ENCODE assay signal across 23 cellular contexts in the genomic region with DNA sequence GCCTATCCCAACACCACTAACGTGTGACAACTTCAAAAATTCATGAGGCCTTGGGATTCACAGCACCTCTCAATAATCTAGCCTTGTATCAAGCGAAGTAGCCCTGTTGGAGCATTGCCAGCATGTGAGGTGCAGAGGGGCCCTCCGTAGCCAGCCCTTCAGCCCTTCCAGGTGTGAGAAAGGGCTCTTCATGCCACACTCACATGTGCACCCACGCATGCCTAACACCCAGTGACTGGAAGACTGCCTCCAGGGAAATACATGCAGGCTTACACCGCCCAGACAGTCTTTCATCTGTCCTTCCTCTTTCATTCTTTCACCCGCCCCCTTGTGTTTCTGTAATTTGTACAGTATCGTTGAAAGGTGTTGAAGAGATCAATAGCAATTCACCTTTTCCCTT. TPM values are rescaled to one million over a fixed set of nuclear protein-coding genes. Genes with fewer than 3 reads are reported as not detected.
DNase-seq lines count a peak whose midpoint lies in the region; ATAC-seq and TF ChIP-seq lines count a peak whose summit lies in the region.
"Had no signal": no experiment of that assay in that cellular context is flagged by ENCODE, and none has a peak within 500 bp of the region (broad histone marks: within the 10 kb centered on the region; RNA-seq: fewer than 3 reads in every experiment).

No MANE protein-coding gene starts in this region.

- peaks cover 49% of the 10 kb centered on the region for H3K4me1 ChIP-seq in OCI-LY1 (ENCODE audit: insufficient read depth, low read length, severe bottlenecking)
- H3K4me1 ChIP-seq in gastrocnemius medialis: peaks cover 0 to 27% of the 10 kb centered on the region in 2 donors
- H3K4me1 ChIP-seq in gastroesophageal sphincter: peaks cover 0 to 3% (median 0%) of the 10 kb centered on the region in 3 donors

- no peaks in the 10 kb centered on the region for H3K27me3 Mint-ChIP-seq in memory B cell
- H3K27me3 Mint-ChIP-seq: activated CD8-positive, alpha-beta memory T cell treated with anti-CD3 and anti-CD28 coated beads, Interleukin-2, amount 10 ng/mL, durations not matched to agents 7 days and 5 days had no signal

- in situ Hi-C loops in gastrocnemius medialis (cut with MboI; ENCODE audit: low sequenced_read_pairs in 4 of 4): no loop called here

- H4K20me1 ChIP-seq in OCI-LY1 (ENCODE audit: insufficient read depth, low read length): no peaks in the 10 kb centered on the region

- H3K4me1 Mint-ChIP-seq in memory B cell: peaks cover 47% of the 10 kb centered on the region

- TF ChIP-seq CTCF in OCI-LY1 (IDR thresholded peaks at IDR 0.05; ENCODE audit: low read length) (no peak), gastrocnemius medialis (IDR thresholded peaks at IDR 0.05 in 4 of 5, conservative IDR thresholded peaks at IDR 0.05 in 1 of 5) (no peak), gastroesophageal sphincter (IDR thresholded peaks at IDR 0.05) (no peak)

- H3K27ac ChIP-seq in OCI-LY1 (ENCODE audit: low read depth, low read length, poor library complexity, severe bottlenecking) (peak overlapping the region; percentile 80), gastrocnemius medialis (no peak overlapping the region), gastroesophageal sphincter (no peak overlapping the region)
- H3K27ac ChIP-seq: esophagus muscularis mucosa, pancreas, upper lobe of right lung had no signal

- H3F3A ChIP-seq in OCI-LY1 (ENCODE audit: insufficient read depth, low read length): no peaks in the 10 kb centered on the region

- peaks cover 9% of the 10 kb centered on the region for H3K36me3 Mint-ChIP-seq in memory B cell
- H3K36me3 Mint-ChIP-seq: activated CD8-positive, alpha-beta memory T cell treated with anti-CD3 and anti-CD28 coated beads, Interleukin-2, amount 10 ng/mL, durations not matched to agents 7 days and 5 days had no signal

- H3K4me3 Mint-ChIP-seq in memory B cell: peak overlapping the region; percentile 55
- H3K4me3 Mint-ChIP-seq: activated CD8-positive, alpha-beta memory T cell treated with anti-CD3 and anti-CD28 coated beads, Interleukin-2, amount 10 ng/mL, durations not matched to agents 7 days and 5 days had no signal

- TF ChIP-seq POLR2A in gastrocnemius medialis (IDR thresholded peaks at IDR 0.05) (no peak), gastroesophageal sphincter (IDR thresholded peaks at IDR 0.05) (no peak)

- no peaks in the 10 kb centered on the region for H3K79me2 ChIP-seq in OCI-LY1 (ENCODE audit: insufficient read depth, low read length)

- DNase-seq in DMS53 treated with DMSO at 0.1 percent for 48 hours (lab: John Stamatoyannopoulos, UW; ENCODE audit: unreplicated experiment) (peak; percentile 46), NCI-H1105 treated with DMSO at 0.1 percent for 48 hours (lab: John Stamatoyannopoulos, UW) (peak; percentile 17), memory B cell (ENCODE audit: low spot score in 2 of 2) (peak in 1 of 2 donors; percentile 17), HEK293T (ENCODE audit: extremely low spot score) (no peak), gastrocnemius medialis (no peak), SKM-1 treated with dmso at 0.1 percent for 144 hours (lab: John Stamatoyannopoulos, UW; ENCODE audit: unreplicated experiment) (no peak)
- DNase-seq: activated CD8-positive, alpha-beta memory T cell treated with anti-CD3 and anti-CD28 coated beads, Interleukin-2, amount 10 ng/mL, durations not matched to agents 7 days and 5 days; activated gamma-delta T cell; amniotic stem cell; EL; H7; IMR-90; NCI-H446 treated with DMSO at 0.1 percent for 48 hours; OCI-M1; pancreas; stimulated activated CD4-positive, alpha-beta T cell treated with anti-CD3 and anti-CD28 coated beads, Interleukin-2, amount 100 ng/mL, for 24 hours; stomach; T-helper 9 cell; upper lobe of right lung had no signal

- H3K36me3 ChIP-seq in OCI-LY1 (ENCODE audit: insufficient read depth, low read length) (peaks cover 7% of the 10 kb centered on the region; the same call in 1 of the 2 replicates), gastrocnemius medialis (no peaks in the 10 kb centered on the region), gastroesophageal sphincter (no peaks in the 10 kb centered on the region)
- H3K36me3 ChIP-seq: pancreas, upper lobe of right lung had no signal

- H3K27me3 ChIP-seq in OCI-LY1 (ENCODE audit: insufficient read depth, low read length) (no peaks in the 10 kb centered on the region), gastrocnemius medialis (no peaks in the 10 kb centered on the region), gastroesophageal sphincter (no peaks in the 10 kb centered on the region)
- H3K27me3 ChIP-seq: esophagus muscularis mucosa, pancreas, stomach, upper lobe of right lung had no signal

- CTCF ChIA-PET in HEK293T (lab: Yijun Ruan, JAX): no interaction called here

- no peak overlapping the region for H2AFZ ChIP-seq in OCI-LY1 (ENCODE audit: low read length)

- POLR2A ChIA-PET in HEK293T (lab: Yijun Ruan, JAX): no interaction called here

- 80 to 100% methylated on average over 2 to 4 of the region's 7 CpGs for WGBS in gastroesophageal sphincter (ENCODE audit: low coverage in 1 of 2), 2 donors

- H3K4me3 ChIP-seq in OCI-LY1 (ENCODE audit: low read depth, low read length, poor library complexity, severe bottlenecking): peak overlapping the region; percentile 11
- H3K4me3 ChIP-seq in gastrocnemius medialis: no peak overlapping the region
- H3K4me3 ChIP-seq in gastroesophageal sphincter: no peak overlapping the region
- H3K4me3 ChIP-seq: esophagus muscularis mucosa, pancreas, stomach, upper lobe of right lung had no signal

- intact Hi-C loops in gastrocnemius medialis (cut with DNase I; ENCODE audit: low total_unique reads): no loop called here

- H3K9me3 ChIP-seq in OCI-LY1 (ENCODE audit: low read length) (no peaks in the 10 kb centered on the region), gastrocnemius medialis (no peaks in the 10 kb centered on the region), gastroesophageal sphincter (no peaks in the 10 kb centered on the region)
- H3K9me3 ChIP-seq: esophagus muscularis mucosa, pancreas, stomach, upper lobe of right lung had no signal

- peak overlapping the region; percentile 15; the same call in 1 of the 2 replicates for H3K9ac ChIP-seq in OCI-LY1 (ENCODE audit: low read length)

- H3K4me2 ChIP-seq in OCI-LY1 (ENCODE audit: low read length): peak overlapping the region; percentile 53

- no peak overlapping the region for H3K27ac Mint-ChIP-seq in memory B cell
- H3K27ac Mint-ChIP-seq: activated CD8-positive, alpha-beta memory T cell treated with anti-CD3 and anti-CD28 coated beads, Interleukin-2, amount 10 ng/mL, durations not matched to agents 7 days and 5 days had no signal

- no peak for TF ChIP-seq EP300 in gastroesophageal sphincter (IDR thresholded peaks at IDR 0.05)

- H3K9me2 ChIP-seq in OCI-LY1 (ENCODE audit: low read depth, low read length): no peaks in the 10 kb centered on the region

- H3K9me3 Mint-ChIP-seq in memory B cell: no peaks in the 10 kb centered on the region

- ATAC-seq in memory B cell (ENCODE audit: low read depth): peak; percentile 85
- no peak for ATAC-seq in gastrocnemius medialis
- ATAC-seq in gastroesophageal sphincter: no peak
- ATAC-seq: activated CD8-positive, alpha-beta memory T cell treated with anti-CD3 and anti-CD28 coated beads, Interleukin-2, amount 10 ng/mL, durations not matched to agents 7 days and 5 days; upper lobe of right lung had no signal

TF ChIP-seq in HEK293T, 16 proteins besides CTCF, POLR2A, EP300 and RAD21:
- TF ChIP-seq ZNF384 (IDR thresholded peaks at IDR 0.05): no peak
- TF ChIP-seq LEF1 (IDR thresholded peaks at IDR 0.05; ENCODE audit: borderline replicate concordance): no peak
- no peak for TF ChIP-seq CTBP1 (IDR thresholded peaks at IDR 0.05; ENCODE audit: borderline replicate concordance)
- no peak for TF ChIP-seq SUZ12 (IDR thresholded peaks at IDR 0.05)
- TF ChIP-seq TARDBP (IDR thresholded peaks at IDR 0.05): no peak
- TF ChIP-seq FOXA1 (IDR thresholded peaks at IDR 0.05): no peak
- TF ChIP-seq NFRKB (IDR thresholded peaks at IDR 0.05): no peak
- TF ChIP-seq, protein P1, sequence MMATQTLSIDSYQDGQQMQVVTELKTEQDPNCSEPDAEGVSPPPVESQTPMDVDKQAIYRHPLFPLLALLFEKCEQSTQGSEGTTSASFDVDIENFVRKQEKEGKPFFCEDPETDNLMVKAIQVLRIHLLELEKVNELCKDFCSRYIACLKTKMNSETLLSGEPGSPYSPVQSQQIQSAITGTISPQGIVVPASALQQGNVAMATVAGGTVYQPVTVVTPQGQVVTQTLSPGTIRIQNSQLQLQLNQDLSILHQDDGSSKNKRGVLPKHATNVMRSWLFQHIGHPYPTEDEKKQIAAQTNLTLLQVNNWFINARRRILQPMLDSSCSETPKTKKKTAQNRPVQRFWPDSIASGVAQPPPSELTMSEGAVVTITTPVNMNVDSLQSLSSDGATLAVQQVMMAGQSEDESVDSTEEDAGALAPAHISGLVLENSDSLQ (IDR thresholded peaks at IDR 0.05): no peak
- no peak for TF ChIP-seq BHLHE40 (IDR thresholded peaks at IDR 0.05; ENCODE audit: borderline replicate concordance)
- TF ChIP-seq L3MBTL2 (conservative IDR thresholded peaks at IDR 0.05): no peak
- TF ChIP-seq HDGF (IDR thresholded peaks at IDR 0.05; ENCODE audit: borderline replicate concordance): no peak
- TF ChIP-seq ELF4 (IDR thresholded peaks at IDR 0.05): no peak
- TF ChIP-seq SP1 (IDR thresholded peaks at IDR 0.05): no peak
- no peak for TF ChIP-seq FOXM1 (IDR thresholded peaks at IDR 0.05; ENCODE audit: borderline replicate concordance)
- TF ChIP-seq FOXK2 (IDR thresholded peaks at IDR 0.05): no peak
TF ChIP-seq in HEK293T: peak in this region for 0.

RNA-seq across cellular contexts. Expression of a gene that starts 26.1 kb away (rescaled TPM):
- 1 to 10 TPM in 1 of 4 donors, under 1 TPM in 3; 0.29 to 4.3 (median 0.96) TPM for total RNA-seq in gastrocnemius medialis
- total RNA-seq in gastroesophageal sphincter: 1 to 10 TPM in 1 of 4 donors, under 1 TPM in 2, not detected in 1; 0.39 to 1.9 (median 0.82) TPM
- total RNA-seq: activated CD8-positive, alpha-beta memory T cell treated with anti-CD3 and anti-CD28 coated beads, Interleukin-2, amount 10 ng/mL, durations not matched to agents 7 days and 5 days; SK-MEL-5 had no signal

Comparison
In these comparisons a context has a peak if more than half of its experiments do, and no peak if none do; other contexts are left out.
1. DNase-seq: peak in DMS53 treated with DMSO at 0.1 percent for 48 hours (single experiment) and NCI-H1105 treated with DMSO at 0.1 percent for 48 hours (single experiment); none in HEK293T (single experiment), gastrocnemius medialis (0 of 2) and SKM-1 treated with dmso at 0.1 percent for 144 hours (single experiment).